ENCODE assay signal across 10 cellular contexts in genomic region chr3:30475038-30475808, GRCh38.
A peak's percentile ranks its signal among the peaks of the same experiment; 100 is the strongest.
DNase-seq lines count a peak whose midpoint lies in the region; ATAC-seq and TF ChIP-seq lines count a peak whose summit lies in the region.
"Had no signal": no experiment of that assay in that cellular context is flagged by ENCODE, and none has a peak within 500 bp of the region (broad histone marks: within the 10 kb centered on the region; RNA-seq: fewer than 3 reads in every experiment).

No MANE protein-coding gene starts in this region.

- H3K4me1 Mint-ChIP-seq in activated T-cell treated with anti-CD3 and anti-CD28 coated beads, Interleukin-2, amount 50 U/mL, for 72 hours (ENCODE audit: low read depth) = peaks cover 56% of the 10 kb centered on the region
- peaks cover 63% of the 10 kb centered on the region for H3K4me1 Mint-ChIP-seq in stimulated activated memory B cell treated with anti-CD40 and anti-IgM and Interleukin-4, amounts not matched to agents 10 μg/mL and 1 μg/mL and 100 μg/mL, for 72 hours

- POLR2A ChIA-PET in RWPE1 (lab: Yijun Ruan, JAX; ENCODE audit: low non-redundant PET) = no interaction called here

- peaks cover 11 to 16% of the 10 kb centered on the region in 2 donors for H3K36me3 Mint-ChIP-seq in activated T-cell treated with anti-CD3 and anti-CD28 coated beads, Interleukin-2, amount 50 U/mL, for 72 hours (ENCODE audit: insufficient read depth in 2 of 2)
- peaks cover 7% of the 10 kb centered on the region for H3K36me3 Mint-ChIP-seq in stimulated activated memory B cell treated with anti-CD40 and anti-IgM and Interleukin-4, amounts not matched to agents 10 μg/mL and 1 μg/mL and 100 μg/mL, for 72 hours

- no peak overlapping the region for H3K27ac ChIP-seq in RWPE1
- H3K27ac ChIP-seq: BLaER1 had no signal

- H3K9me3 Mint-ChIP-seq in activated T-cell treated with anti-CD3 and anti-CD28 coated beads, Interleukin-2, amount 50 U/mL, for 72 hours = peaks cover 6 to 11% of the 10 kb centered on the region in 2 donors
- H3K9me3 Mint-ChIP-seq in stimulated activated memory B cell treated with anti-CD40 and anti-IgM and Interleukin-4, amounts not matched to agents 10 μg/mL and 1 μg/mL and 100 μg/mL, for 72 hours = peaks cover 6% of the 10 kb centered on the region

- H3K27me3 Mint-ChIP-seq in activated T-cell treated with anti-CD3 and anti-CD28 coated beads, Interleukin-2, amount 50 U/mL, for 72 hours (ENCODE audit: low read depth) = no peaks in the 10 kb centered on the region
- no peaks in the 10 kb centered on the region for H3K27me3 Mint-ChIP-seq in stimulated activated memory B cell treated with anti-CD40 and anti-IgM and Interleukin-4, amounts not matched to agents 10 μg/mL and 1 μg/mL and 100 μg/mL, for 72 hours

- no peak for TF ChIP-seq CTCF in RWPE1 (conservative IDR thresholded peaks at IDR 0.05; ENCODE audit: low read depth)

- ATAC-seq in HG02840 (IDR thresholded peaks at IDR 0.05; ENCODE audit: low FRiP score, unreplicated experiment) = peak; percentile 81
- ATAC-seq in activated T-cell treated with anti-CD3 and anti-CD28 coated beads, Interleukin-2, amount 50 U/mL, for 72 hours (replicated peaks in 1 of 2) = peak; percentile 83 to 88
- peak; percentile 97 for ATAC-seq in stimulated activated memory B cell treated with anti-CD40 and anti-IgM and Interleukin-4, amounts not matched to agents 10 μg/mL and 1 μg/mL and 100 μg/mL, for 72 hours

- peak; percentile 27 for DNase-seq in activated naive CD4-positive, alpha-beta T cell treated with anti-CD3 and anti-CD28 coated beads, Interleukin-2, amount 50 U/mL, for 16 hours
- DNase-seq in activated naive CD4-positive, alpha-beta T cell (lab: John Stamatoyannopoulos, UW) = no peak
- DNase-seq in activated T-cell treated with anti-CD3 and anti-CD28 coated beads, Interleukin-2, amount 50 U/mL, for 72 hours = peak; percentile 35 to 55
- no peak for DNase-seq in mesenteric fat pad (ENCODE audit: low spot score)
- DNase-seq in RWPE1 (ENCODE audit: low spot score) = no peak
- DNase-seq in NCI-H1092 treated with DMSO at 0.1 percent for 48 hours (lab: John Stamatoyannopoulos, UW) = no peak
- DNase-seq: amniotic stem cell had no signal

- H3K27ac Mint-ChIP-seq in activated T-cell treated with anti-CD3 and anti-CD28 coated beads, Interleukin-2, amount 50 U/mL, for 72 hours = peak overlapping the region; percentile 2
- peak overlapping the region; percentile 72 for H3K27ac Mint-ChIP-seq in stimulated activated memory B cell treated with anti-CD40 and anti-IgM and Interleukin-4, amounts not matched to agents 10 μg/mL and 1 μg/mL and 100 μg/mL, for 72 hours

- H3K4me3 Mint-ChIP-seq in activated T-cell treated with anti-CD3 and anti-CD28 coated beads, Interleukin-2, amount 50 U/mL, for 72 hours = peak overlapping the region; percentile 56 to 59
- H3K4me3 Mint-ChIP-seq in stimulated activated memory B cell treated with anti-CD40 and anti-IgM and Interleukin-4, amounts not matched to agents 10 μg/mL and 1 μg/mL and 100 μg/mL, for 72 hours = peak overlapping the region; percentile 42

- CTCF ChIA-PET in RWPE1 (lab: Yijun Ruan, JAX) = no interaction called here

Comparison
In these comparisons a context has a peak if more than half of its experiments do, and no peak if none do; other contexts are left out.
1. DNase-seq: peak in activated naive CD4-positive, alpha-beta T cell treated with anti-CD3 and anti-CD28 coated beads, Interleukin-2, amount 50 U/mL, for 16 hours (single experiment) and activated T-cell treated with anti-CD3 and anti-CD28 coated beads, Interleukin-2, amount 50 U/mL, for 72 hours (2 of 2); none in activated naive CD4-positive, alpha-beta T cell (0 of 4), mesenteric fat pad (single experiment), RWPE1 (single experiment) and NCI-H1092 treated with DMSO at 0.1 percent for 48 hours (single experiment).
2. Peak in every context shown above with its lines, with median percentiles within 50 percentile points of each other: ATAC-seq.